31 cellular contexts compared by ENCODE assay signal in the genomic region with DNA sequence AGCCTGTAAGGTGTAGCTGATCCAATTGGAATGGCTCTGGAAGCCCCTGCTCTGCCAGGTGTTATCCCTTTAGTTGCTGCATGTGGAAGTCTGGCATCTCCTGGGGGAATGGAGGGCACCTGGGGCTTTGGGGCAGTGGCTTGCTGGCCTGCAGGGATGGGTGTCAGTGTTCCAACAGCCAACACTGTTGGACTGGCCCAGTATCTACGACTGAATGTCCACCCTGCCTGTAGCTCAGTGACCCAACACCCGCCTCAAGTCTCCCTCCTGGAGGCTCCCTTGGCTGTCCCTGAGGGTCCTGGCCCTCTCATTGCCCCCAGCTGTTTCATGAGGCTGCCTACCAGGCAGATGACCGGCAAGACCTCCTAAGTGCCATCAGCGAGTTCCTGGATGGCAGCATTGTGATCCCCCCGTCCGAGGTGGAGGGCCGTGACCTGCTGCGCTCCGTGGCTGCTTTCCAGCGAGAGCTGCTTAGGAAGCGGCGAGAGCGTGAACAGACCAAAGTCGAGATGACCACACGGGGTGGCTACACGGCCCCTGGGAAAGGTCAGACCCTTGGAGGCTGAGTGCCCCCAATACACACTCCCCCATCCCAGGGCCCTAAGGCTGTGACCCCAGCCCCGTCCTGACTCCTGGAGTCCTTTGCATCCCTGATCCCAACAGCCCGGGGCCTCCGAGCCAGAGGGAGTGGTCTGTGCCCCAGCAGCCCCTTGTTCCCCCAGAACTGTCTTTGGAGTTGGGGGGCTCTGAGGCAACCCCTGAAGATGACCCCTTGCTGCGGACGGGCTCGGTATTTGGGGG. TPM values are rescaled to one million over a fixed set of nuclear protein-coding genes. Genes with fewer than 3 reads are reported as not detected.
DNase-seq lines count a peak whose midpoint lies in the region; ATAC-seq and TF ChIP-seq lines count a peak whose summit lies in the region.
"Had no signal": no experiment of that assay in that cellular context is flagged by ENCODE, and none has a peak within 500 bp of the region (broad histone marks: within the 10 kb centered on the region; RNA-seq: fewer than 3 reads in every experiment).

No MANE protein-coding gene starts in this region.

- H3K27me3 ChIP-seq in SK-N-SH (ENCODE audit: insufficient read depth) (no peaks in the 10 kb centered on the region), right lobe of liver (no peaks in the 10 kb centered on the region)
- H3K27me3 ChIP-seq: brain microvascular endothelial cell, upper lobe of left lung had no signal

- intact Hi-C loops in right lobe of liver (cut with DNase I), result no loop called here

- H3K36me3 ChIP-seq in SK-N-SH (replicated peaks in 1 of 2; ENCODE audit: control insufficient read depth in 1 of 2, insufficient read depth in 2 of 2, low read length in 1 of 2) (peaks cover 0 to 5% of the 10 kb centered on the region in 2 experiments), right lobe of liver (no peaks in the 10 kb centered on the region)
- H3K36me3 ChIP-seq: brain microvascular endothelial cell, upper lobe of left lung had no signal

- H3F3A ChIP-seq in SK-N-SH (replicated peaks; ENCODE audit: insufficient read depth), result no peaks in the 10 kb centered on the region

- CTCF ChIA-PET in SK-N-SH (lab: Yijun Ruan, JAX), result interaction anchor here (1.0 to 2.4 kb wide), 4 partner anchors 75 to 94 kb away, joined by 3 to 9 read pairs (median 8); no protein-coding TSS in a partner anchor

- no peaks in the 10 kb centered on the region for H3K79me2 ChIP-seq in SK-N-SH (ENCODE audit: insufficient read depth)

- no peak overlapping the region for H2AFZ ChIP-seq in SK-N-SH (ENCODE audit: low read depth)

- H3K9me3 ChIP-seq in SK-N-SH (no peaks in the 10 kb centered on the region), right lobe of liver (no peaks in the 10 kb centered on the region)
- H3K9me3 ChIP-seq: upper lobe of left lung had no signal

- H3K27ac ChIP-seq in SK-N-SH (ENCODE audit: low read depth in 2 of 2, low read length in 1 of 2) (no peak overlapping the region), coronary artery (no peak overlapping the region), right lobe of liver (no peak overlapping the region)
- H3K27ac ChIP-seq: 22Rv1, brain microvascular endothelial cell, upper lobe of left lung had no signal

- no peak for TF ChIP-seq CTCF in SK-N-SH (IDR thresholded peaks at IDR 0.05)
- no peak for TF ChIP-seq CTCF in coronary artery (IDR thresholded peaks at IDR 0.05)
- no peak for TF ChIP-seq CTCF in right lobe of liver (IDR thresholded peaks at IDR 0.05)

- no peaks in the 10 kb centered on the region for H3K9me2 ChIP-seq in SK-N-SH

- DNase-seq in SK-N-SH (peak; percentile 15), coronary artery (ENCODE audit: low spot score) (peak; percentile 55), hepatic stellate cell (ENCODE audit: low spot score) (peak; percentile 7), right lobe of liver (no peak), retina (no peak)
- peak; percentile 10 for DNase-seq in stimulated activated CD8-positive, alpha-beta memory T cell treated with anti-CD3 and anti-CD28 coated beads, Interleukin-4, amount 100 ng/mL, for 48 hours
- no peak for DNase-seq in stimulated activated naive CD8-positive, alpha-beta T cell treated with anti-CD3 and anti-CD28 coated beads, Interleukin-15, Interleukin-2, amounts not matched to agents 100 U/mL and 50 U/mL, for 24 hours
- DNase-seq: activated CD4-positive, alpha-beta memory T cell treated with anti-CD3 and anti-CD28 coated beads for 36 hours; activated CD4-positive, CD25-positive, alpha-beta regulatory T cell treated with anti-CD3 and anti-CD28 coated beads, Interleukin-2, amount 50 U/mL, for 72 hours; activated CD8-positive, alpha-beta memory T cell treated with anti-CD3 and anti-CD28 coated beads, Interleukin-2, amount 50 U/mL, for 48 hours; activated naive CD4-positive, alpha-beta T cell treated with anti-CD3 and anti-CD28 coated beads, Interleukin-2, amount 50 U/mL, for 16 hours; amygdala; brain microvascular endothelial cell; C1 segment of cervical spinal cord; H7; Kasumi-1; mesendoderm; NCI-H1417 treated with DMSO at 0.1 percent for 48 hours; NCI-H2081 treated with DMSO at 0.1 percent for 48 hours; NCI-H226; NCI-H748 treated with DMSO at 0.1 percent for 48 hours; SHP77; stimulated activated CD4-positive, alpha-beta T cell treated with anti-CD3 and anti-CD28 coated beads, Interleukin-15, amount 100 ng/mL, for 24 hours; stimulated activated CD4-positive, alpha-beta T cell treated with anti-CD3 and anti-CD28 coated beads, Interleukin-4, amount 100 ng/mL, for 4 hours; substantia nigra had no signal

- TF ChIP-seq EP300 in SK-N-SH (IDR thresholded peaks at IDR 0.05; ENCODE audit: borderline replicate concordance in 1 of 2, low read depth in 1 of 2, low read length in 1 of 2), result no peak

- H3K4me1 ChIP-seq in SK-N-SH (ENCODE audit: control insufficient read depth in 1 of 2, insufficient read depth in 2 of 2, low read depth in 1 of 2, low read length in 1 of 2), result no peaks in the 10 kb centered on the region; a peak in 1 of 4 replicates
- no peaks in the 10 kb centered on the region for H3K4me1 ChIP-seq in right lobe of liver
- H3K4me1 ChIP-seq: upper lobe of left lung had no signal

- H3K4me3 ChIP-seq in SK-N-SH (ENCODE audit: low read depth in 2 of 2, low read length in 1 of 2) (no peak overlapping the region), coronary artery (no peak overlapping the region), right lobe of liver (no peak overlapping the region)
- H3K4me3 ChIP-seq: upper lobe of left lung had no signal

- ATAC-seq in SK-N-SH treated with all-trans-retinoic acid at 6 μM for 48 hours (no peak), right lobe of liver (no peak)
- ATAC-seq in stimulated activated naive CD8-positive, alpha-beta T cell treated with anti-CD3 and anti-CD28 coated beads, Interleukin-15, Interleukin-2, amounts not matched to agents 100 U/mL and 50 U/mL, for 24 hours, result no peak
- ATAC-seq: HepG2; left lobe of liver; stimulated activated effector memory CD8-positive, alpha-beta T cell treated with anti-CD3 and anti-CD28 coated beads, Interleukin-12 subunit alpha, Interleukin-12 subunit beta, amount 100 ng/mL, for 72 hours had no signal

- no peak for TF ChIP-seq POLR2A in right lobe of liver (IDR thresholded peaks at IDR 0.05)

- TF ChIP-seq RAD21 in SK-N-SH (IDR thresholded peaks at IDR 0.05; ENCODE audit: low read length), result no peak

- H3K4me2 ChIP-seq in SK-N-SH, result no peak overlapping the region

- H4K20me1 ChIP-seq in SK-N-SH (ENCODE audit: insufficient read depth), result no peaks in the 10 kb centered on the region

- 87% methylated on average over 16 of the region's 22 CpGs for WGBS in SK-N-SH (ENCODE audit: low lambda C conversion rate)
- WGBS in right lobe of liver (ENCODE audit: insufficient coverage, low coverage, low lambda C conversion rate, missing lambda C conversion rate), result 40% methylated on average over 2 of the region's 22 CpGs

- POLR2A ChIA-PET in SK-N-SH (lab: Yijun Ruan, JAX), result interaction anchor here (0.6 kb wide), 1 partner anchor 9 kb away, joined by 3 read pairs; no protein-coding TSS in a partner anchor

- no peak overlapping the region for H3K9ac ChIP-seq in SK-N-SH

TF ChIP-seq in SK-N-SH, 30 proteins besides CTCF, POLR2A, EP300 and RAD21:
- no peak for TF ChIP-seq RFX5 (IDR thresholded peaks at IDR 0.05; ENCODE audit: low read length)
- TF ChIP-seq, protein P1, sequence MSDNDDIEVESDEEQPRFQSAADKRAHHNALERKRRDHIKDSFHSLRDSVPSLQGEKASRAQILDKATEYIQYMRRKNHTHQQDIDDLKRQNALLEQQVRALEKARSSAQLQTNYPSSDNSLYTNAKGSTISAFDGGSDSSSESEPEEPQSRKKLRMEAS (IDR thresholded peaks at IDR 0.05; ENCODE audit: low read depth), result no peak
- no peak for TF ChIP-seq TCF12 (IDR thresholded peaks at IDR 0.05)

TF ChIP-seq in SK-N-SH treated with all-trans-retinoic acid at 6 μM for 48 hours, 23 proteins besides CTCF, POLR2A, EP300 and RAD21 (continues in another document):
- TF ChIP-seq, protein P2, sequence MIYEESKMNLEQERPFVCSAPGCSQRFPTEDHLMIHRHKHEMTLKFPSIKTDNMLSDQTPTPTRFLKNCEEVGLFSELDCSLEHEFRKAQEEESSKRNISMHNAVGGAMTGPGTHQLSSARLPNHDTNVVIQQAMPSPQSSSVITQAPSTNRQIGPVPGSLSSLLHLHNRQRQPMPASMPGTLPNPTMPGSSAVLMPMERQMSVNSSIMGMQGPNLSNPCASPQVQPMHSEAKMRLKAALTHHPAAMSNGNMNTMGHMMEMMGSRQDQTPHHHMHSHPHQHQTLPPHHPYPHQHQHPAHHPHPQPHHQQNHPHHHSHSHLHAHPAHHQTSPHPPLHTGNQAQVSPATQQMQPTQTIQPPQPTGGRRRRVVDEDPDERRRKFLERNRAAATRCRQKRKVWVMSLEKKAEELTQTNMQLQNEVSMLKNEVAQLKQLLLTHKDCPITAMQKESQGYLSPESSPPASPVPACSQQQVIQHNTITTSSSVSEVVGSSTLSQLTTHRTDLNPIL (CRISPR knock-in tag; IDR thresholded peaks at IDR 0.05; ENCODE audit: low read depth), result no peak
- TF ChIP-seq ESRRG (CRISPR knock-in tag; IDR thresholded peaks at IDR 0.05) (no peak), TOX (CRISPR knock-in tag; IDR thresholded peaks at IDR 0.05; ENCODE audit: borderline replicate concordance) (no peak), ZNF8 (CRISPR knock-in tag; IDR thresholded peaks at IDR 0.05) (no peak)
- TF ChIP-seq, protein P3, sequence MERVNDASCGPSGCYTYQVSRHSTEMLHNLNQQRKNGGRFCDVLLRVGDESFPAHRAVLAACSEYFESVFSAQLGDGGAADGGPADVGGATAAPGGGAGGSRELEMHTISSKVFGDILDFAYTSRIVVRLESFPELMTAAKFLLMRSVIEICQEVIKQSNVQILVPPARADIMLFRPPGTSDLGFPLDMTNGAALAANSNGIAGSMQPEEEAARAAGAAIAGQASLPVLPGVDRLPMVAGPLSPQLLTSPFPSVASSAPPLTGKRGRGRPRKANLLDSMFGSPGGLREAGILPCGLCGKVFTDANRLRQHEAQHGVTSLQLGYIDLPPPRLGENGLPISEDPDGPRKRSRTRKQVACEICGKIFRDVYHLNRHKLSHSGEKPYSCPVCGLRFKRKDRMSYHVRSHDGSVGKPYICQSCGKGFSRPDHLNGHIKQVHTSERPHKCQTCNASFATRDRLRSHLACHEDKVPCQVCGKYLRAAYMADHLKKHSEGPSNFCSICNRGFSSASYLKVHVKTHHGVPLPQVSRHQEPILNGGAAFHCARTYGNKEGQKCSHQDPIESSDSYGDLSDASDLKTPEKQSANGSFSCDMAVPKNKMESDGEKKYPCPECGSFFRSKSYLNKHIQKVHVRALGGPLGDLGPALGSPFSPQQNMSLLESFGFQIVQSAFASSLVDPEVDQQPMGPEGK (CRISPR knock-in tag; IDR thresholded peaks at IDR 0.05; ENCODE audit: borderline replicate concordance), result no peak

RNA-seq across cellular contexts. Expression of a gene that starts 7.7 kb away (rescaled TPM):
- 12.2 and 12.3 TPM in 2 replicates for polyA plus RNA-seq in SK-N-SH (2012; rRNA removed)
- polyA plus RNA-seq in SK-N-SH (2012; cell fraction: cytosol; rRNA removed), result 3.9 and 5.1 TPM in 2 replicates
- 53.0 and 74.5 TPM in 2 replicates for polyA plus RNA-seq in SK-N-SH (2012; cell fraction: nucleus; rRNA removed)
- total RNA-seq in right lobe of liver, result under 1 TPM in 5 of 6 experiments, not detected in 1; 0.14 to 0.42 (median 0.27) TPM
- total RNA-seq: activated CD4-positive, alpha-beta memory T cell treated with anti-CD3 and anti-CD28 coated beads for 36 hours had no signal

RNA-seq across cellular contexts. Expression of a gene that starts 37.5 kb away (rescaled TPM):
- polyA plus RNA-seq in SK-N-SH (2012; rRNA removed), result 22.1 and 22.9 TPM in 2 replicates
- polyA plus RNA-seq in SK-N-SH (2012; cell fraction: cytosol; rRNA removed), result 4.1 and 5.5 TPM in 2 replicates
- 141 and 185 TPM in 2 replicates for polyA plus RNA-seq in SK-N-SH (2012; cell fraction: nucleus; rRNA removed)
- total RNA-seq in right lobe of liver, result 10 to 100 TPM in 1 of 6 experiments, 1 to 10 TPM in 5; 3.6 to 10.8 (median 6.6) TPM

Comparison
In these comparisons a context has a peak if more than half of its experiments do, and no peak if none do; other contexts are left out.
1. DNase-seq: peak in SK-N-SH (single experiment), coronary artery (single experiment), hepatic stellate cell (single experiment) and stimulated activated CD8-positive, alpha-beta memory T cell treated with anti-CD3 and anti-CD28 coated beads, Interleukin-4, amount 100 ng/mL, for 48 hours (single experiment); none in stimulated activated naive CD8-positive, alpha-beta T cell treated with anti-CD3 and anti-CD28 coated beads, Interleukin-15, Interleukin-2, amounts not matched to agents 100 U/mL and 50 U/mL, for 24 hours (single experiment), right lobe of liver (0 of 3) and retina (single experiment).